ENCODE assay signal across 20 cellular contexts in the genomic region with DNA sequence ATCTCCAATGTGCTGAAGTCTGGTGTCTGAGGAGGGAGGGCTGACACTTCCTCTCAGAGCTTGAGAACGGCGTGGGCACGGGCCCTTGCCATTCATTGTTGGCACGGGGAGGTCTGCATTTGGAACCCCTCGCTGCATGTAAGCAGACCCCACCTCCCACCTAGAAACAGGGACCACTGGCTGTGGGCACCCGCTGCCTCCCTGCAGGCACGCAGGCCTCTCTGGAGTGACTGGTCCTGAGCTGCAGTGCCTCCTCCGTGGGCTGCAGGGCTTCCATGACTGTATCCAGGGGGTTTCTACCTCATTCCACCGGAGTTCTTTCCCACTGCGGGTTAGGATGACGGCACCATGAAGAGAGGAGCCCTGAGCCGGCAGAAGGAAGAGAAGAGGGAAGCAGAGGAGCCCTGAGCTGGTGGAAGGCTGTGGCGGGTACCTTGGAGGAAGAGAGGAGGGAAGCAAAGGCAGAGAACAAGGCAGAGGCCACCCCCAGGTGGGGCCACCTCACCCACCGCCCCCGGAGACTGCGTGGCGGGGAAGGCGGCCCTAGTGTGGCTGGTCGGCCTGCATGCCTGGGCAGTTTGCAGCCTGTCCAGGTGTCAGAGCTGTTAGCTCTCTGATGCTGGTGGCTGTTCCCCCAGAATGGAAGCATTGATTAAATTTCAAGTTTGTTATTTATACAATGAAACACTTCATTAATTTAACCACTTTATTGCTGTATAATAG.
"Had no signal": no experiment of that assay in that cellular context is flagged by ENCODE, and none has a peak within 500 bp of the region (broad histone marks: within the 10 kb centered on the region; RNA-seq: fewer than 3 reads in every experiment).

No MANE protein-coding gene starts in this region.

- H3K4me1 ChIP-seq: esophagus squamous epithelium, gastrocnemius medialis had no signal

- H3K4me3 Mint-ChIP-seq: activated CD4-positive, alpha-beta memory T cell treated with anti-CD3 and anti-CD28 coated beads for 36 hours; activated naive CD8-positive, alpha-beta T cell treated with anti-CD3 and anti-CD28 coated beads for 36 hours; endodermal cell; T-helper 1 cell treated with Interleukin-12 subunit alpha and Interleukin-12 subunit beta and Interleukin-4 antibody, amounts not matched to agents 30 μg/mL and 1 μg/mL, for 36 hours had no signal

- FAIRE-seq: astrocyte had no signal

- H3K9me3 Mint-ChIP-seq: activated CD4-positive, alpha-beta memory T cell treated with anti-CD3 and anti-CD28 coated beads for 36 hours; activated naive CD8-positive, alpha-beta T cell treated with anti-CD3 and anti-CD28 coated beads for 36 hours; T-helper 1 cell treated with Interleukin-12 subunit alpha and Interleukin-12 subunit beta and Interleukin-4 antibody, amounts not matched to agents 30 μg/mL and 1 μg/mL, for 36 hours had no signal

- H3K4me1 Mint-ChIP-seq: endodermal cell had no signal

- H3K27me3 Mint-ChIP-seq: activated CD4-positive, alpha-beta memory T cell treated with anti-CD3 and anti-CD28 coated beads for 36 hours; activated naive CD8-positive, alpha-beta T cell treated with anti-CD3 and anti-CD28 coated beads for 36 hours had no signal

- DNase-seq: activated CD4-positive, alpha-beta memory T cell treated with anti-CD3 and anti-CD28 coated beads for 36 hours; activated CD4-positive, alpha-beta T cell treated with anti-CD3 and anti-CD28 coated beads for 4 hours; activated CD4-positive, CD25-positive, alpha-beta regulatory T cell; activated naive CD8-positive, alpha-beta T cell treated with anti-CD3 and anti-CD28 coated beads for 36 hours; cerebellar nuclear complex; cortex of kidney; endodermal cell; esophagus squamous epithelium; gastrocnemius medialis; hypothalamus; left ventricle myocardium superior; mammary epithelial cell; midbrain; occipital lobe; stimulated activated CD4-positive, alpha-beta T cell treated with anti-CD3 and anti-CD28 coated beads, Interleukin-2, amount 100 ng/mL, for 48 hours; stimulated activated CD8-positive, alpha-beta memory T cell treated with anti-CD3 and anti-CD28 coated beads, Interleukin-4, amount 100 ng/mL, for 48 hours; stimulated activated naive CD8-positive, alpha-beta T cell treated with anti-CD3 and anti-CD28 coated beads, Interleukin-15, Interleukin-2, amounts not matched to agents 100 U/mL and 50 U/mL, for 24 hours; thyroid gland had no signal

- H3K27ac ChIP-seq: esophagus squamous epithelium, gastrocnemius medialis, thyroid gland had no signal

- H3K4me3 ChIP-seq: esophagus squamous epithelium, gastrocnemius medialis, thyroid gland had no signal

- H3K27me3 ChIP-seq: esophagus squamous epithelium, gastrocnemius medialis, thyroid gland had no signal

- H3K9me3 ChIP-seq: esophagus squamous epithelium, gastrocnemius medialis, thyroid gland had no signal

- H3K27ac Mint-ChIP-seq: activated CD4-positive, alpha-beta memory T cell treated with anti-CD3 and anti-CD28 coated beads for 36 hours; activated naive CD8-positive, alpha-beta T cell treated with anti-CD3 and anti-CD28 coated beads for 36 hours; endodermal cell; T-helper 1 cell treated with Interleukin-12 subunit alpha and Interleukin-12 subunit beta and Interleukin-4 antibody, amounts not matched to agents 30 μg/mL and 1 μg/mL, for 36 hours had no signal

- ATAC-seq: gastrocnemius medialis; left ventricle myocardium superior; stimulated activated naive CD8-positive, alpha-beta T cell treated with anti-CD3 and anti-CD28 coated beads, Interleukin-15, Interleukin-2, amounts not matched to agents 100 U/mL and 50 U/mL, for 24 hours had no signal
